ENCODE assay signal across 9 cellular contexts in genomic region chr14:62117010-62117717, GRCh38.
A peak's percentile ranks its signal among the peaks of the same experiment; 100 is the strongest.
DNase-seq lines count a peak whose midpoint lies in the region; ATAC-seq, FAIRE-seq and TF ChIP-seq lines count a peak whose summit lies in the region.
"Had no signal": no experiment of that assay in that cellular context is flagged by ENCODE, and none has a peak within 500 bp of the region (broad histone marks: within the 10 kb centered on the region; RNA-seq: fewer than 3 reads in every experiment).

No MANE protein-coding gene starts in this region.

- H3K4me3 ChIP-seq in colonic mucosa (no peak overlapping the region), HepG2 (replicated peaks in 1 of 3; ENCODE audit: insufficient read depth in 1 of 3, low read depth in 2 of 3, low read length in 3 of 3) (0 out of 6 replicates have a peak overlapping the region, but pooled peaks of 1 of the 3 experiments have one; percentile 27)

- POLR2A ChIA-PET in HepG2 (lab: Yijun Ruan, JAX): no interaction called here

- H3K36me3 ChIP-seq in colonic mucosa (no peaks in the 10 kb centered on the region), HepG2 (replicated peaks in 1 of 2; ENCODE audit: control insufficient read depth in 1 of 2, insufficient read depth in 2 of 2, low read length in 2 of 2) (no peaks in the 10 kb centered on the region)

- DNase-seq in ELR (ENCODE audit: low read depth): peak; percentile 71
- DNase-seq in HFFc6: peak; percentile 70
- DNase-seq in NCI-H1694 (lab: John Stamatoyannopoulos, UW): peak; percentile 96
- DNase-seq in activated CD4-positive, alpha-beta T cell treated with anti-CD3 and anti-CD28 coated beads, Interleukin-2, amount 10 ng/mL, durations not matched to agents 24 days and 14 days: peak; percentile 82
- DNase-seq in colonic mucosa: peak; percentile 26
- peak; percentile 38 for DNase-seq in HepG2 (ENCODE audit: low spot score)
- peak; percentile 46 to 56 for DNase-seq in stimulated activated CD4-positive, alpha-beta T cell treated with anti-CD3 and anti-CD28 coated beads, Interleukin-2, amount 100 ng/mL, for 48 hours
- DNase-seq in SHP77 (lab: John Stamatoyannopoulos, UW): no peak

- H3K9me3 ChIP-seq in colonic mucosa: no peaks in the 10 kb centered on the region
- no peaks in the 10 kb centered on the region for H3K9me3 ChIP-seq in HepG2 (ENCODE audit: low read length)

- H3K4me3 Mint-ChIP-seq in HFFc6: peak overlapping the region; percentile 78
- H3K4me3 Mint-ChIP-seq in activated CD4-positive, alpha-beta T cell treated with anti-CD3 and anti-CD28 coated beads, Interleukin-2, amount 10 ng/mL, durations not matched to agents 24 days and 14 days: peak overlapping the region; percentile 39
- H3K4me3 Mint-ChIP-seq: dendritic cell treated with granulocyte-macrophage colony-stimulating factor and Interleukin-4, amounts not matched to agents 40 ng/mL and 50 ng/mL, for 4 days had no signal

- TF ChIP-seq EP300 in HepG2 (IDR thresholded peaks at IDR 0.05; ENCODE audit: low read depth in 2 of 2, low read length in 2 of 2) (no peak), HepG2 (CRISPR knock-in tag; IDR thresholded peaks at IDR 0.05; ENCODE audit: borderline replicate concordance) (no peak)

- ATAC-seq in HepG2: peak; percentile 100

- H3K27me3 ChIP-seq in colonic mucosa (peaks cover 25% of the 10 kb centered on the region), HepG2 (ENCODE audit: control insufficient read depth in 1 of 2, insufficient read depth in 2 of 2, low read length in 2 of 2) (peaks cover 5 to 39% of the 10 kb centered on the region in 2 experiments; a peak in 4 of 5 replicates)

- H4K20me1 ChIP-seq in HepG2 (ENCODE audit: insufficient read depth, low read length): no peaks in the 10 kb centered on the region

- H3K4me1 ChIP-seq in colonic mucosa (no peaks in the 10 kb centered on the region), HepG2 (ENCODE audit: insufficient read depth, low read length) (no peaks in the 10 kb centered on the region)

- WGBS in HepG2 (ENCODE audit: low lambda C conversion rate): 3% methylated on average over 8 of the region's 55 CpGs

- peak overlapping the region; percentile 65; the same call in 1 of the 2 replicates for H3K27ac Mint-ChIP-seq in HFFc6
- H3K27ac Mint-ChIP-seq in activated CD4-positive, alpha-beta T cell treated with anti-CD3 and anti-CD28 coated beads, Interleukin-2, amount 10 ng/mL, durations not matched to agents 24 days and 14 days: no peak overlapping the region
- H3K27ac Mint-ChIP-seq: dendritic cell treated with granulocyte-macrophage colony-stimulating factor and Interleukin-4, amounts not matched to agents 40 ng/mL and 50 ng/mL, for 4 days had no signal

- TF ChIP-seq CTCF in HFFc6 (IDR thresholded peaks at IDR 0.05): peak; percentile 62
- no peak for TF ChIP-seq CTCF in colonic mucosa (IDR thresholded peaks at IDR 0.05)
- peak; percentile 52 for TF ChIP-seq CTCF in HepG2 (CRISPR knock-in tag; IDR thresholded peaks at IDR 0.05)

- no peak for TF ChIP-seq POLR2A in HepG2 (IDR thresholded peaks at IDR 0.05; ENCODE audit: insufficient read depth in 1 of 2, low read depth in 2 of 2, low read length in 2 of 2)

- in situ Hi-C loops in HepG2 (cut with HindIII; ENCODE audit: extremely low pct_ligation_motif_present, low pct_unique_long_range_greater_than_20kb): no loop called here

- H3K9ac ChIP-seq in colonic mucosa (ENCODE audit: low read depth in 2 of 2, low read length in 2 of 2): no peak overlapping the region
- no peak overlapping the region for H3K9ac ChIP-seq in HepG2 (ENCODE audit: insufficient read depth, low read depth, low read length)

- no peak overlapping the region for H2AFZ ChIP-seq in HepG2 (ENCODE audit: low read length)

- intact Hi-C loops in activated CD4-positive, alpha-beta T cell treated with anti-CD3 and anti-CD28 coated beads, Interleukin-2, amount 10 ng/mL, durations not matched to agents 24 days and 14 days (cut with micrococcal nuclease): no loop called here
- intact Hi-C loops in colonic mucosa (cut with DNase I): no loop called here
- intact Hi-C loops in HepG2 (cut with micrococcal nuclease; ENCODE audit: unreplicated experiment): no loop called here

- H3K9me3 Mint-ChIP-seq in HFFc6: no peaks in the 10 kb centered on the region
- no peaks in the 10 kb centered on the region for H3K9me3 Mint-ChIP-seq in activated CD4-positive, alpha-beta T cell treated with anti-CD3 and anti-CD28 coated beads, Interleukin-2, amount 10 ng/mL, durations not matched to agents 24 days and 14 days
- H3K9me3 Mint-ChIP-seq: dendritic cell treated with granulocyte-macrophage colony-stimulating factor and Interleukin-4, amounts not matched to agents 40 ng/mL and 50 ng/mL, for 4 days had no signal

- no peaks in the 10 kb centered on the region for H3K36me3 Mint-ChIP-seq in HFFc6 (ENCODE audit: low read depth)
- H3K36me3 Mint-ChIP-seq in activated CD4-positive, alpha-beta T cell treated with anti-CD3 and anti-CD28 coated beads, Interleukin-2, amount 10 ng/mL, durations not matched to agents 24 days and 14 days (ENCODE audit: low read depth): no peaks in the 10 kb centered on the region

- H3K79me2 ChIP-seq in HepG2 (ENCODE audit: insufficient read depth, low read length): no peaks in the 10 kb centered on the region

- H3K27ac ChIP-seq in colonic mucosa (no peak overlapping the region), HepG2 (ENCODE audit: extremely low read length, insufficient read depth, low read length) (no peak overlapping the region)

- peak overlapping the region; percentile 34 for H3K4me2 ChIP-seq in HepG2 (ENCODE audit: low read depth, low read length)

- peaks cover 10% of the 10 kb centered on the region; the same call in 1 of the 2 replicates for H3K4me1 Mint-ChIP-seq in HFFc6 (ENCODE audit: low read depth)
- H3K4me1 Mint-ChIP-seq in activated CD4-positive, alpha-beta T cell treated with anti-CD3 and anti-CD28 coated beads, Interleukin-2, amount 10 ng/mL, durations not matched to agents 24 days and 14 days: no peaks in the 10 kb centered on the region

- CTCF ChIA-PET in HepG2 (lab: Yijun Ruan, JAX; ENCODE audit: low intra/inter-chr PET ratio, low total read pairs): no interaction called here

- BruUV-seq in HepG2 (replicated peaks; lab: Mats Ljungman, UMichigan): no TSS peak

- no peak for FAIRE-seq in HepG2 (lab: Jason Lieb, UNC)

- TF ChIP-seq RAD21 in HepG2 (CRISPR knock-in tag; IDR thresholded peaks at IDR 0.05): no peak

- peaks cover 8% of the 10 kb centered on the region for H3K27me3 Mint-ChIP-seq in HFFc6 (ENCODE audit: insufficient read depth)
- peaks cover 81% of the 10 kb centered on the region for H3K27me3 Mint-ChIP-seq in activated CD4-positive, alpha-beta T cell treated with anti-CD3 and anti-CD28 coated beads, Interleukin-2, amount 10 ng/mL, durations not matched to agents 24 days and 14 days

TF ChIP-seq in HepG2, 621 proteins besides CTCF, POLR2A, EP300 and RAD21 (continues in another document):
- TF ChIP-seq ZNF556 (CRISPR knock-in tag; IDR thresholded peaks at IDR 0.05; ENCODE audit: borderline replicate concordance) (no peak), HIVEP1 (CRISPR knock-in tag; IDR thresholded peaks at IDR 0.05) (peak; percentile 15; the same call in 1 of the 2 replicates), MXD1 (CRISPR knock-in tag; IDR thresholded peaks at IDR 0.05) (no peak), REPIN1 (CRISPR knock-in tag; IDR thresholded peaks at IDR 0.05; ENCODE audit: borderline replicate concordance, low read depth) (0 out of 2 replicates have a peak, but pooled peaks have one; percentile 29), GABPB1 (CRISPR knock-in tag; IDR thresholded peaks at IDR 0.05) (peak; percentile 17; the same call in 1 of the 2 replicates), ZNF687 (CRISPR knock-in tag; IDR thresholded peaks at IDR 0.05) (peak; percentile 21; the same call in 1 of the 2 replicates), BCL6 (CRISPR knock-in tag; IDR thresholded peaks at IDR 0.05) (peak; percentile 67), ZNF776 (CRISPR knock-in tag; IDR thresholded peaks at IDR 0.05) (no peak), RFX1 (IDR thresholded peaks at IDR 0.05) (peak; percentile 74; the same call in 1 of the 2 replicates), HNF4A (CRISPR knock-in tag; IDR thresholded peaks at IDR 0.05) (no peak), ZNF501 (CRISPR knock-in tag; IDR thresholded peaks at IDR 0.05) (0 out of 2 replicates have a peak, but pooled peaks have one; percentile 24), MEIS2 (CRISPR knock-in tag; IDR thresholded peaks at IDR 0.05) (0 out of 2 replicates have a peak, but pooled peaks have one; percentile 34)

Comparison
In these comparisons a context has a peak if more than half of its experiments do, and no peak if none do; other contexts are left out.
1. DNase-seq: peak in ELR (single experiment), HFFc6 (single experiment), NCI-H1694 (single experiment), activated CD4-positive, alpha-beta T cell treated with anti-CD3 and anti-CD28 coated beads, Interleukin-2, amount 10 ng/mL, durations not matched to agents 24 days and 14 days (single experiment), colonic mucosa (single experiment), HepG2 (single experiment) and stimulated activated CD4-positive, alpha-beta T cell treated with anti-CD3 and anti-CD28 coated beads, Interleukin-2, amount 100 ng/mL, for 48 hours (2 of 2); none in SHP77 (0 of 2).